In the genomic region with DNA sequence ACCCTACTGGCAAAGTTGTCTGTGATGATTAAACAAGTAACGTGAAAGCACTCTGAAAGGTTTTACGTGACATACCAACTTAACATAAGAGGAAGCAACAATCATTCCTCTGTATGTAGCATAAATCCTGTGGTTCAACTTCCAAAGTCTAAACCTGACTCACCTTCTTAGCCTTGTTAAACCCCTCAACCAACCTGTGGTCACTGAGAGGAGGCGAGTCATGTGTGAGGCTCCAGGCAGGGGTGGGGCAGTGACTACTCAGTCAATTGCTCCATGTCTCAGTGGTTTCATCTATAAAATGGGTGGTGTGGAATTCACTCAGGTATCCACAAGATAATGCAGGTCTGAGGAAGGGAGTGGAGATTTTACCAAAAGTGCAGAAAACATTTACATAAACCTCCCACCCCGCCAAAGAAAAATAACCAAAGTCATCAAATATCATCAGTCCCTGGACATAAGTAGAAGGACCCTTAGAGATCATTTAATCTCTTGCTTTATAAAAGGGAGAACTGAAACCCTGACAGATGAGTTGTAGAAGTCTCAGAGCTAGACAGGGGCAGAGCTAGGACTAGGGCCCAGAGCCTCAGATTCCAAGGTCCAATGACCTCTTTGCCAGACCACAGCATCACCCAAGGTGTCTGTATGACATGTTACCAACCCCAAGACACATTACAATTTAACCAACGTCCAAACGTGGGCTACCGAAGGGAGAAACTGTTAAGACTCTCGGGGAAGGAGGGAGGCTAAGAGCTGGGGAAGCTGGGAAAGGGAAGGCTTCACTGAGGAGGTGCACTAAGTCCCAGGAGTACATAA, we compare ENCODE assay signal across 8 cellular contexts. TPM values are rescaled to one million over a fixed set of nuclear protein-coding genes. Genes with fewer than 3 reads are reported as not detected.
DNase-seq lines count a peak whose midpoint lies in the region; ATAC-seq and TF ChIP-seq lines count a peak whose summit lies in the region.

No MANE protein-coding gene starts in this region.

- no peak overlapping the region; the same call in 1 of the 2 replicates for H3K4me3 ChIP-seq in iPS-20b (ENCODE audit: low read length)
- no peak overlapping the region for H3K4me3 ChIP-seq in ovary

- TF ChIP-seq EP300 in ovary (IDR thresholded peaks at IDR 0.05): no peak

- DNase-seq in NK-92 treated with Interleukin-12 subunit alpha and Interleukin-12 subunit beta, amount 100 ng/mL, for 24 hours (lab: John Stamatoyannopoulos, UW): peak; percentile 68
- DNase-seq in NK-92 (lab: John Stamatoyannopoulos, UW; ENCODE audit: unreplicated experiment) (no peak), ovary (no peak), activated gamma-delta T cell (lab: John Stamatoyannopoulos, UW) (no peak)
- peak; percentile 86 for DNase-seq in activated CD4-positive, alpha-beta memory T cell treated with anti-CD3 and anti-CD28 coated beads for 36 hours
- DNase-seq in stimulated activated naive CD8-positive, alpha-beta T cell treated with anti-CD3 and anti-CD28 coated beads, Interleukin-15, Interleukin-2, amounts not matched to agents 100 U/mL and 50 U/mL, for 24 hours: peak; percentile 72

- intact Hi-C loops in activated CD4-positive, alpha-beta memory T cell treated with anti-CD3 and anti-CD28 coated beads for 36 hours (cut with micrococcal nuclease): loop anchor here (1.0 to 10.0 kb wide), 4 partner anchors 14 to 699 kb away; a partner anchor contains a TSS
- intact Hi-C loops in ovary (cut with DNase I): loop anchor here in 3 of 4 donors (5.0 to 10.0 kb wide), 3 partner anchors 166 to 211 kb away; a partner anchor contains a TSS

- H3K4me3 Mint-ChIP-seq in activated CD4-positive, alpha-beta memory T cell treated with anti-CD3 and anti-CD28 coated beads for 36 hours: peak overlapping the region; percentile 51

- peaks cover 21% of the 10 kb centered on the region for H3K4me1 ChIP-seq in iPS-20b (ENCODE audit: insufficient read depth, low read length)
- peaks cover 5% of the 10 kb centered on the region for H3K4me1 ChIP-seq in ovary (ENCODE audit: insufficient read depth)

- 69 to 73% (median 72%) methylated on average over 8 of the region's 8 CpGs for WGBS in ovary, 3 donors

- H3K9me3 ChIP-seq in iPS-20b (ENCODE audit: insufficient read depth, low read depth, low read length) (no peaks in the 10 kb centered on the region), ovary (no peaks in the 10 kb centered on the region)

- H3K4me1 Mint-ChIP-seq in activated CD4-positive, alpha-beta memory T cell treated with anti-CD3 and anti-CD28 coated beads for 36 hours (ENCODE audit: low read depth): peaks cover 53% of the 10 kb centered on the region

- CTCF ChIA-PET in activated CD4-positive, alpha-beta memory T cell treated with anti-CD3 and anti-CD28 coated beads for 36 hours (lab: Charles Lee): interaction anchor here (1.2 to 9.0 kb wide), 4 partner anchors 10 to 170 kb away, joined by 3 to 78 read pairs (median 36); a partner anchor contains a TSS

- POLR2A ChIA-PET in activated CD4-positive, alpha-beta memory T cell treated with anti-CD3 and anti-CD28 coated beads for 36 hours (lab: Charles Lee): interaction anchor here (0.5 to 9.6 kb wide), 5 partner anchors 42 to 169 kb away, joined by 3 to 135 read pairs (median 64); a partner anchor contains a TSS

- TF ChIP-seq CTCF in ovary (IDR thresholded peaks at IDR 0.05): no peak

- peaks cover 54% of the 10 kb centered on the region for H3K36me3 Mint-ChIP-seq in activated CD4-positive, alpha-beta memory T cell treated with anti-CD3 and anti-CD28 coated beads for 36 hours

- peak overlapping the region; percentile 100; the same call in 1 of the 2 replicates for H3K9ac ChIP-seq in iPS-20b (ENCODE audit: low read depth, low read length)

- peak; percentile 43 for ATAC-seq in HG03571 (IDR thresholded peaks at IDR 0.05; ENCODE audit: unreplicated experiment)
- ATAC-seq in stimulated activated naive CD8-positive, alpha-beta T cell treated with anti-CD3 and anti-CD28 coated beads, Interleukin-15, Interleukin-2, amounts not matched to agents 100 U/mL and 50 U/mL, for 24 hours: peak; percentile 56

- H3K36me3 ChIP-seq in iPS-20b (ENCODE audit: insufficient read depth, low read depth, low read length) (peaks cover 70% of the 10 kb centered on the region), ovary (no peaks in the 10 kb centered on the region)

- peak overlapping the region; percentile 69 for H3K27ac ChIP-seq in iPS-20b (ENCODE audit: low read length)
- H3K27ac ChIP-seq in ovary: peak overlapping the region in 1 of 2 donors; percentile 30

- H3K9me3 Mint-ChIP-seq in activated CD4-positive, alpha-beta memory T cell treated with anti-CD3 and anti-CD28 coated beads for 36 hours: no peaks in the 10 kb centered on the region

- no peaks in the 10 kb centered on the region for H3K27me3 ChIP-seq in iPS-20b (ENCODE audit: insufficient read depth, low read length)
- H3K27me3 ChIP-seq in ovary: no peaks in the 10 kb centered on the region

- H3K27me3 Mint-ChIP-seq in activated CD4-positive, alpha-beta memory T cell treated with anti-CD3 and anti-CD28 coated beads for 36 hours: peaks cover 3% of the 10 kb centered on the region

- peak overlapping the region; percentile 100 for H3K27ac Mint-ChIP-seq in activated CD4-positive, alpha-beta memory T cell treated with anti-CD3 and anti-CD28 coated beads for 36 hours

- no peak for TF ChIP-seq POLR2A in ovary (IDR thresholded peaks at IDR 0.05)

RNA-seq across cellular contexts. Expression of a gene that starts 3.7 kb away (rescaled TPM):
- total RNA-seq in activated CD4-positive, alpha-beta memory T cell treated with anti-CD3 and anti-CD28 coated beads for 36 hours: 100 to 1,000 TPM; 444 to 449 TPM
- 100 to 1,000 TPM in 6 of 7 donors, 10 to 100 TPM in 1; 77.1 to 302 (median 267) TPM for total RNA-seq in ovary
- polyA plus RNA-seq in ovary: 100 to 1,000 TPM; 207 to 272 TPM

Comparison
In these comparisons a context has a peak if more than half of its experiments do, and no peak if none do; other contexts are left out.
1. DNase-seq: peak in NK-92 treated with Interleukin-12 subunit alpha and Interleukin-12 subunit beta, amount 100 ng/mL, for 24 hours (single experiment), activated CD4-positive, alpha-beta memory T cell treated with anti-CD3 and anti-CD28 coated beads for 36 hours (single experiment) and stimulated activated naive CD8-positive, alpha-beta T cell treated with anti-CD3 and anti-CD28 coated beads, Interleukin-15, Interleukin-2, amounts not matched to agents 100 U/mL and 50 U/mL, for 24 hours (single experiment); none in NK-92 (single experiment), ovary (0 of 5) and activated gamma-delta T cell (single experiment).